ENCODE assay signal across 18 cellular contexts in genomic region chr3:29317659-29318173, GRCh38.
"Had no signal": no experiment of that assay in that cellular context is flagged by ENCODE, and none has a peak within 500 bp of the region (broad histone marks: within the 10 kb centered on the region; RNA-seq: fewer than 3 reads in every experiment).

No MANE protein-coding gene starts in this region.

- H3K4me3 ChIP-seq: ascending aorta, colonic mucosa, gastroesophageal sphincter, pancreas had no signal

- DNase-seq: activated CD4-positive, CD25-positive, alpha-beta regulatory T cell treated with anti-CD3 and anti-CD28 coated beads, Interleukin-2, amount 50 U/mL, for 72 hours; activated naive CD4-positive, alpha-beta T cell treated with anti-CD3 and anti-CD28 coated beads for 36 hours; activated naive CD8-positive, alpha-beta T cell treated with anti-CD3 and anti-CD28 coated beads, Interleukin-2, amount 50 U/mL, for 24 hours; activated T-cell treated with anti-CD3 and anti-CD28 coated beads for 4 hours; colonic mucosa; midbrain; naive B cell; pancreas; stimulated activated CD4-positive, alpha-beta T cell treated with anti-CD3 and anti-CD28 coated beads, Interleukin-4, amount 100 ng/mL, for 4 hours; stimulated activated CD8-positive, alpha-beta memory T cell treated with anti-CD3 and anti-CD28 coated beads, Interleukin-4, amount 100 ng/mL, for 48 hours; stimulated activated naive CD4-positive, alpha-beta T cell treated with Interleukin-2 at 50 U/mL for 16 hours; substantia nigra; T1000; trophoblast cell had no signal

- H3K9me3 ChIP-seq: ascending aorta, colonic mucosa, gastroesophageal sphincter, pancreas had no signal

- FAIRE-seq: islet of Langerhans, pancreas had no signal

- H3K36me3 ChIP-seq: ascending aorta, colonic mucosa, gastroesophageal sphincter, pancreas had no signal

- H3K27me3 ChIP-seq: ascending aorta, colonic mucosa, gastroesophageal sphincter, pancreas had no signal

- H3K27ac ChIP-seq: colonic mucosa, gastroesophageal sphincter, pancreas had no signal

- ATAC-seq: activated naive CD8-positive, alpha-beta T cell treated with anti-CD3 and anti-CD28 coated beads, Interleukin-2, amount 50 U/mL, for 24 hours; gastroesophageal sphincter; left lobe of liver had no signal

- H3K4me1 ChIP-seq: colonic mucosa had no signal
